Comparison of ENCODE assay signal across 8 cellular contexts in genomic region chr1:99849744-99850457, GRCh38. TPM values are rescaled to one million over a fixed set of nuclear protein-coding genes. Genes with fewer than 3 reads are reported as not detected.
DNase-seq lines count a peak whose midpoint lies in the region; ATAC-seq and TF ChIP-seq lines count a peak whose summit lies in the region.

TSS of gene AGL (plus strand) at chr1:99850361. CDS start at chr1:99851043, 682 bp downstream.

- H3K4me3 ChIP-seq in HFF-Myc (replicated peaks; ENCODE audit: low read depth, low read length) (peak within 1 kb of the TSS; percentile 73), heart left ventricle (peak within 1 kb of the TSS; percentile 62 to 90 (median 82)), upper lobe of left lung (peak within 1 kb of the TSS; percentile 71 to 94 (median 88))

- H3K27me3 ChIP-seq in heart left ventricle (no peaks in the 10 kb centered on the region), upper lobe of left lung (no peaks in the 10 kb centered on the region)

- H3K9me3 Mint-ChIP-seq in activated naive CD8-positive, alpha-beta T cell treated with anti-CD3 and anti-CD28 coated beads, Interleukin-2, amount 50 U/mL, for 24 hours = no peaks in the 10 kb centered on the region

- TF ChIP-seq POLR2A in heart left ventricle (IDR thresholded peaks at IDR 0.05) (peak in 1 of 2 donors; percentile 65), upper lobe of left lung (IDR thresholded peaks at IDR 0.05) (peak in 3 of 4 donors; percentile 47 to 84 (median 59))

- peak within 1 kb of the TSS; percentile 98 for H3K4me3 Mint-ChIP-seq in activated naive CD8-positive, alpha-beta T cell treated with anti-CD3 and anti-CD28 coated beads, Interleukin-2, amount 50 U/mL, for 24 hours

- H3K36me3 ChIP-seq in heart left ventricle (peaks cover 0 to 10% (median 5%) of the 10 kb centered on the region in 9 donors), upper lobe of left lung (no peaks in the 10 kb centered on the region)

- CTCF ChIA-PET in GM10248 (lab: Yijun Ruan, JAX) = interaction anchor here (1.3 to 1.6 kb wide), 3 partner anchors 48 to 606 kb away, joined by 3 read pairs; no protein-coding TSS in a partner anchor

- peak; percentile 98 for ATAC-seq in activated naive CD8-positive, alpha-beta T cell treated with anti-CD3 and anti-CD28 coated beads, Interleukin-2, amount 50 U/mL, for 24 hours
- peak; percentile 88 to 97 (median 96) for ATAC-seq in heart left ventricle
- peak; percentile 98 for ATAC-seq in upper lobe of left lung (ENCODE audit: low FRiP score in 2 of 2)

- H3K27ac ChIP-seq in heart left ventricle (peak within 1 kb of the TSS; percentile 60 to 96 (median 89)), upper lobe of left lung (peak within 1 kb of the TSS; percentile 75 to 95 (median 92))

- H3K9me3 ChIP-seq in heart left ventricle (no peaks in the 10 kb centered on the region), upper lobe of left lung (no peaks in the 10 kb centered on the region)

- POLR2A ChIA-PET in GM10248 (lab: Yijun Ruan, JAX) = interaction anchor here (0.6 kb wide), 1 partner anchor 1558 kb away, joined by 3 read pairs; no protein-coding TSS in a partner anchor

- DNase-seq in GM10248 (ENCODE audit: extremely low spot score) = peak; percentile 94
- peak; percentile 11 for DNase-seq in HFF-Myc (ENCODE audit: extremely low read depth, low read depth)
- peak; percentile 91 for DNase-seq in NAMALWA (ENCODE audit: low spot score)
- DNase-seq in SW480 (ENCODE audit: low spot score) = peak; percentile 82
- peak; percentile 88 for DNase-seq in activated naive CD8-positive, alpha-beta T cell treated with anti-CD3 and anti-CD28 coated beads, Interleukin-2, amount 50 U/mL, for 24 hours
- DNase-seq in heart left ventricle = peak; percentile 86 to 94 (median 89)
- peak; percentile 94 for DNase-seq in posterior vena cava (ENCODE audit: low spot score)
- DNase-seq in upper lobe of left lung = peak; percentile 90 to 97

- intact Hi-C loops in heart left ventricle (cut with DNase I) = loop anchor here in 5 of 10 donors (2.0 to 5.0 kb wide), 5 partner anchors 33 to 187 kb away; a partner anchor contains a TSS
- intact Hi-C loops in posterior vena cava (cut with DNase I) = no loop called here

- TF ChIP-seq EP300 in upper lobe of left lung (IDR thresholded peaks at IDR 0.05) = no peak

- H3K4me1 ChIP-seq in heart left ventricle = peaks cover 0 to 21% (median 8%) of the 10 kb centered on the region in 12 donors
- H3K4me1 ChIP-seq in upper lobe of left lung = peaks cover 4 to 22% (median 12%) of the 10 kb centered on the region in 4 donors

- peaks cover 26% of the 10 kb centered on the region for H3K4me1 Mint-ChIP-seq in activated naive CD8-positive, alpha-beta T cell treated with anti-CD3 and anti-CD28 coated beads, Interleukin-2, amount 50 U/mL, for 24 hours

- no peaks in the 10 kb centered on the region for H3K27me3 Mint-ChIP-seq in activated naive CD8-positive, alpha-beta T cell treated with anti-CD3 and anti-CD28 coated beads, Interleukin-2, amount 50 U/mL, for 24 hours

- TF ChIP-seq CTCF in GM10248 (IDR thresholded peaks at IDR 0.05; ENCODE audit: control extremely low read depth, extremely low read depth, low read depth, missing control alignments) (no peak), HFF-Myc (IDR thresholded peaks at IDR 0.05; ENCODE audit: low read depth, low read length, missing control alignments) (no peak), heart left ventricle (IDR thresholded peaks at IDR 0.05) (no peak), upper lobe of left lung (IDR thresholded peaks at IDR 0.05) (peak in 1 of 6 experiments; percentile 8)

- 0 to 1% (median 0%) methylated on average over 35 to 65 of the region's 65 CpGs for WGBS in heart left ventricle, 4 donors
- WGBS in upper lobe of left lung, 2 donors = 0 to 1% methylated on average over 25 to 41 of the region's 65 CpGs

- H3K36me3 Mint-ChIP-seq in activated naive CD8-positive, alpha-beta T cell treated with anti-CD3 and anti-CD28 coated beads, Interleukin-2, amount 50 U/mL, for 24 hours (ENCODE audit: low read depth) = peaks cover 9% of the 10 kb centered on the region

- H3K27ac Mint-ChIP-seq in activated naive CD8-positive, alpha-beta T cell treated with anti-CD3 and anti-CD28 coated beads, Interleukin-2, amount 50 U/mL, for 24 hours = peak within 1 kb of the TSS; percentile 97

RNA-seq across cellular contexts. Expression of gene AGL, which starts in this region (rescaled TPM):
- total RNA-seq in heart left ventricle (10 to 100 TPM; 19.1 to 70.4 (median 52.9) TPM), posterior vena cava (10 to 100 TPM; 45.7 to 54.7 TPM), upper lobe of left lung (10 to 100 TPM in 5 of 6 donors, 1 to 10 TPM in 1; 9.3 to 20.6 (median 14.1) TPM)
- 10 to 100 TPM; 18.1 to 28.1 TPM for polyA plus RNA-seq in heart left ventricle

Comparison
In these comparisons a context has a peak if more than half of its experiments do, and no peak if none do; other contexts are left out.
1. Peak in every context shown above with its lines: DNase-seq, ATAC-seq, H3K4me3 ChIP-seq and H3K27ac ChIP-seq.
2. DNase-seq: peak in every context shown above with its lines; median percentile 94 in GM10248; 94 in posterior vena cava; 94 in upper lobe of left lung; 91 in NAMALWA; 89 in heart left ventricle; 88 in activated naive CD8-positive, alpha-beta T cell treated with anti-CD3 and anti-CD28 coated beads, Interleukin-2, amount 50 U/mL, for 24 hours; 82 in SW480; 11 in HFF-Myc.